Comparison of ENCODE assay signal across 1 cellular context in genomic region chr17:16920628-16921020, GRCh38.
TF ChIP-seq lines count a peak whose summit lies in the region.

No MANE protein-coding gene starts in this region.

TF ChIP-seq in H1, 55 proteins besides CTCF, POLR2A, EP300 and RAD21:
- TF ChIP-seq FOSL1 (IDR thresholded peaks at IDR 0.05; ENCODE audit: insufficient read depth, low read depth, low read length) (no peak), RXRA (IDR thresholded peaks at IDR 0.05; ENCODE audit: insufficient read depth, low read depth, low read length) (no peak), HDAC6 (IDR thresholded peaks at IDR 0.05; ENCODE audit: low read depth, low read length) (no peak), GABPA (IDR thresholded peaks at IDR 0.05; ENCODE audit: borderline replicate concordance, insufficient read depth, low read length) (no peak), CHD1 (IDR thresholded peaks at IDR 0.05; ENCODE audit: low read depth, low read length) (no peak), ZNF274 (IDR thresholded peaks at IDR 0.05; ENCODE audit: borderline replicate concordance, extremely low read depth, low read length) (no peak), BACH1 (IDR thresholded peaks at IDR 0.05; ENCODE audit: low read length) (no peak), USF2 (IDR thresholded peaks at IDR 0.05; ENCODE audit: low read length) (no peak), RNF2 (IDR thresholded peaks at IDR 0.05; ENCODE audit: borderline replicate concordance, low read depth, low read length, missing control alignments, poor library complexity, severe bottlenecking) (no peak), CHD7 (IDR thresholded peaks at IDR 0.05; ENCODE audit: insufficient replicate concordance, low read length) (no peak), EGR1 (IDR thresholded peaks at IDR 0.05; ENCODE audit: borderline replicate concordance, low read depth, low read length) (no peak), SP2 (IDR thresholded peaks at IDR 0.05; ENCODE audit: low read length) (no peak), MAX (IDR thresholded peaks at IDR 0.05) (no peak), CTBP2 (IDR thresholded peaks at IDR 0.05; ENCODE audit: borderline replicate concordance, insufficient read depth, insufficient read length, low read length) (no peak), SIRT6 (IDR thresholded peaks at IDR 0.05; ENCODE audit: low read length) (no peak), CHD2 (IDR thresholded peaks at IDR 0.05; ENCODE audit: low read length) (no peak)
